In the genomic region with DNA sequence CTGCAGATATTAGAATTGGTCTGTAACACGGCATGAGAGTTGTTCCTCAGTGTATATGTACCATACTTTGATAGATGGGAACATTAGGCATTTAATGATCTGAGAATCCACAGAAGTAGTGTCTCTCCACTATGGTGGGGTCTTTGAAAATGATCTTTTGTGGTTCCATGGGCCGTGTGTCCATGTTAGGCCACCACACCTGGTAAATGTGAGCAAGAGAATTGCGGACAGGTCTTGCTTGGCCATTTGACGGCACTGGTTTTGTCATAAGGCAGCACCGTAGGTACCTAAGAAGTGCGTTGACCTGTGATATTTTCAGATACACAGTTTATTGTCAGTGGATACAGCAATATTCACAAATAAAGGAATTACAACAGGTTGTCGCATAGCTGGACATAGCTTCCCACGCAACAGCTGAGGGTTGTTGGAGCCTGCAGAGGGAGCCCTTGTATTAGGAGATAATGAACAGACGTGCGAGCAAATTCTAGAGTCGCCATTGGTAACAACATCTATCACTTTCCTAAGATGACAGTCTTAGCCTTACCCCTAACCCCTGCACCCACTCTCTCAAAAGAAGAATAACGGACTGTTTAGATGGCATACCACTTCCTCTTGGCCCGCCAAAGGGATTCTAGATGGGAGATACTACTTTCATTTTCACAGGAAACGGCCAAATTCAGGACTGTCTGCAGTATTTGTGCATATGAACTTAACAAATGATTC, we compare ENCODE assay signal across 8 cellular contexts.
DNase-seq lines count a peak whose midpoint lies in the region; ATAC-seq and TF ChIP-seq lines count a peak whose summit lies in the region.

No MANE protein-coding gene starts in this region.

- no peaks in the 10 kb centered on the region for H3K36me3 Mint-ChIP-seq in activated naive CD4-positive, alpha-beta T cell treated with anti-CD3 and anti-CD28 coated beads for 36 hours (ENCODE audit: low read depth)

- WGBS in GM23248 (ENCODE audit: low coverage in 1 of 2, low lambda C conversion rate in 2 of 2, missing lambda C conversion rate in 2 of 2), 2 experiments = 26 to 28% methylated on average over 14 of the region's 14 CpGs

- H3K4me3 ChIP-seq in GM23248 (peak overlapping the region; percentile 87), PC-3 (ENCODE audit: low read length) (peak overlapping the region; percentile 65), osteoblast (ENCODE audit: insufficient read depth, low read length) (peak overlapping the region; percentile 78), uterus (peak overlapping the region; percentile 24 to 37)

- peak; percentile 51 for DNase-seq in ELF-1 (ENCODE audit: low read depth, low spot score)
- peak; percentile 85 for DNase-seq in GM23248
- peak; percentile 81 for DNase-seq in PC-3
- peak; percentile 52 for DNase-seq in activated naive CD4-positive, alpha-beta T cell treated with anti-CD3 and anti-CD28 coated beads for 36 hours
- peak; percentile 79 for DNase-seq in globus pallidus (ENCODE audit: low spot score)
- peak; percentile 64 for DNase-seq in osteoblast (ENCODE audit: insufficient read length, low spot score, missing footprints)
- DNase-seq in uterus = peak; percentile 45 to 50

- in situ Hi-C loops in GM23248 (cut with MboI) = loop anchor here (25.0 kb wide), 2 partner anchors 312 to 788 kb away; no protein-coding TSS in a partner anchor

- POLR2A ChIA-PET in PC-3 (lab: Charles Lee; ENCODE audit: unreplicated experiment) = no interaction called here

- no peaks in the 10 kb centered on the region for H3K4me1 Mint-ChIP-seq in activated naive CD4-positive, alpha-beta T cell treated with anti-CD3 and anti-CD28 coated beads for 36 hours (ENCODE audit: low read depth)

- no peaks in the 10 kb centered on the region for H3K9me3 Mint-ChIP-seq in activated naive CD4-positive, alpha-beta T cell treated with anti-CD3 and anti-CD28 coated beads for 36 hours

- H3K4me3 Mint-ChIP-seq in activated naive CD4-positive, alpha-beta T cell treated with anti-CD3 and anti-CD28 coated beads for 36 hours = peak overlapping the region; percentile 42

- H3K9ac ChIP-seq in GM23248 = peak overlapping the region; percentile 63
- no peak overlapping the region for H3K9ac ChIP-seq in PC-3 (ENCODE audit: low read length)

- H3K36me3 ChIP-seq in GM23248 (ENCODE audit: low read depth) = no peaks in the 10 kb centered on the region
- H3K36me3 ChIP-seq in KOPT-K1 (ENCODE audit: insufficient read depth, low read length) = no peaks in the 10 kb centered on the region
- H3K36me3 ChIP-seq in PC-3 (ENCODE audit: low read depth, low read length) = no peaks in the 10 kb centered on the region
- H3K36me3 ChIP-seq in osteoblast (ENCODE audit: insufficient read depth, low read length) = no peaks in the 10 kb centered on the region
- H3K36me3 ChIP-seq in uterus = no peaks in the 10 kb centered on the region

- no peak overlapping the region for H3K27ac Mint-ChIP-seq in activated naive CD4-positive, alpha-beta T cell treated with anti-CD3 and anti-CD28 coated beads for 36 hours

- TF ChIP-seq POLR2A in uterus (IDR thresholded peaks at IDR 0.05) = no peak

- no peaks in the 10 kb centered on the region for H3K79me2 ChIP-seq in GM23248 (ENCODE audit: insufficient read depth)
- no peaks in the 10 kb centered on the region for H3K79me2 ChIP-seq in PC-3 (ENCODE audit: low read length)
- H3K79me2 ChIP-seq in osteoblast (ENCODE audit: insufficient read depth, low read length) = no peaks in the 10 kb centered on the region

- H3K4me2 ChIP-seq in GM23248 (ENCODE audit: unreplicated experiment) (peak overlapping the region; percentile 88), PC-3 (ENCODE audit: low read length) (peak overlapping the region; percentile 70), osteoblast (ENCODE audit: insufficient read depth, low read length) (peak overlapping the region; percentile 92)

- no peaks in the 10 kb centered on the region for H3K27me3 ChIP-seq in GM23248 (replicated peaks; ENCODE audit: insufficient read depth)
- no peaks in the 10 kb centered on the region for H3K27me3 ChIP-seq in PC-3 (ENCODE audit: low read length)
- no peaks in the 10 kb centered on the region for H3K27me3 ChIP-seq in osteoblast (ENCODE audit: insufficient read depth, low read length)
- no peaks in the 10 kb centered on the region for H3K27me3 ChIP-seq in uterus

- no peaks in the 10 kb centered on the region for H3K9me2 ChIP-seq in GM23248 (ENCODE audit: insufficient read depth)
- no peaks in the 10 kb centered on the region for H3K9me2 ChIP-seq in PC-3 (replicated peaks; ENCODE audit: low read length)

- intact Hi-C loops in PC-3 (cut with micrococcal nuclease) (loop anchor here (1.0 to 10.0 kb wide), 4 partner anchors 116 to 870 kb away; no protein-coding TSS in a partner anchor), uterus (cut with DNase I; ENCODE audit: low total_unique reads) (no loop called here)
- intact Hi-C loops in activated naive CD4-positive, alpha-beta T cell treated with anti-CD3 and anti-CD28 coated beads for 36 hours (cut with micrococcal nuclease) = loop anchor here (2.0 to 10.0 kb wide), 5 partner anchors 116 to 872 kb away; no protein-coding TSS in a partner anchor

- peak; percentile 94 for TF ChIP-seq CTCF in PC-3 (conservative IDR thresholded peaks at IDR 0.05; ENCODE audit: low read depth, low read length)
- TF ChIP-seq CTCF in osteoblast (IDR thresholded peaks at IDR 0.05; ENCODE audit: extremely low read depth, low read depth, low read length) = peak; percentile 96
- TF ChIP-seq CTCF in uterus (IDR thresholded peaks at IDR 0.05) = peak; percentile 62 to 74 (median 71)

- no peaks in the 10 kb centered on the region for H3K27me3 Mint-ChIP-seq in activated naive CD4-positive, alpha-beta T cell treated with anti-CD3 and anti-CD28 coated beads for 36 hours (ENCODE audit: low read depth)

- BruUV-seq in PC-3 (replicated peaks; lab: Mats Ljungman, UMichigan) = no TSS peak

- CTCF ChIA-PET in PC-3 (lab: Charles Lee) = interaction anchor here (0.6 to 1.2 kb wide), 7 partner anchors 8 to 648 kb away, joined by 3 to 15 read pairs (median 4); a partner anchor contains a TSS
- CTCF ChIA-PET in activated naive CD4-positive, alpha-beta T cell treated with anti-CD3 and anti-CD28 coated beads for 36 hours (lab: Charles Lee) = interaction anchor here (0.6 to 1.2 kb wide), 4 partner anchors 9 to 793 kb away, joined by 3 to 4 read pairs (median 3); no protein-coding TSS in a partner anchor

- H3K9me3 ChIP-seq in GM23248 (ENCODE audit: low read depth) = no peaks in the 10 kb centered on the region
- H3K9me3 ChIP-seq in KOPT-K1 (ENCODE audit: insufficient read depth, low read length, poor library complexity, severe bottlenecking) = no peaks in the 10 kb centered on the region
- H3K9me3 ChIP-seq in PC-3 (ENCODE audit: low read length) = no peaks in the 10 kb centered on the region
- no peaks in the 10 kb centered on the region for H3K9me3 ChIP-seq in osteoblast (ENCODE audit: low read depth, low read length)
- H3K9me3 ChIP-seq in uterus = no peaks in the 10 kb centered on the region

- peak; percentile 95 for ATAC-seq in PC-3

- H3F3A ChIP-seq in GM23248 (ENCODE audit: insufficient read depth) (peaks cover 31% of the 10 kb centered on the region), PC-3 (ENCODE audit: low read length, unreplicated experiment) (no peaks in the 10 kb centered on the region)

- H4K20me1 ChIP-seq in GM23248 (ENCODE audit: insufficient read depth) (no peaks in the 10 kb centered on the region), PC-3 (ENCODE audit: low read length) (no peaks in the 10 kb centered on the region), osteoblast (ENCODE audit: insufficient read depth, low read length) (no peaks in the 10 kb centered on the region)

- H3K27ac ChIP-seq in GM23248 = no peak overlapping the region
- H3K27ac ChIP-seq in KOPT-K1 (ENCODE audit: low read depth, low read length, poor library complexity, severe bottlenecking) = peak overlapping the region; percentile 5
- no peak overlapping the region for H3K27ac ChIP-seq in PC-3 (ENCODE audit: low read length)
- H3K27ac ChIP-seq in osteoblast (ENCODE audit: low read depth, low read length) = peak overlapping the region; percentile 64
- peak overlapping the region in 1 of 2 donors; percentile 36 for H3K27ac ChIP-seq in uterus

- peak overlapping the region; percentile 99 for H2AFZ ChIP-seq in GM23248
- H2AFZ ChIP-seq in PC-3 (ENCODE audit: low read length) = peak overlapping the region; percentile 74
- H2AFZ ChIP-seq in osteoblast (ENCODE audit: low read length) = peak overlapping the region; percentile 98

- H3K4me1 ChIP-seq in GM23248 (ENCODE audit: insufficient read depth) (peaks cover 11% of the 10 kb centered on the region), PC-3 (ENCODE audit: insufficient read depth, low read length) (peaks cover 8% of the 10 kb centered on the region; the same call in 1 of the 2 replicates), osteoblast (ENCODE audit: insufficient read depth, low read length) (peaks cover 15% of the 10 kb centered on the region), uterus (no peaks in the 10 kb centered on the region)

Comparison
In these comparisons a context has a peak if more than half of its experiments do, and no peak if none do; other contexts are left out.
1. H3K27ac ChIP-seq: peak in KOPT-K1 (single experiment) and osteoblast (single experiment); none in GM23248 (single experiment) and PC-3 (single experiment).
2. H3K4me3 ChIP-seq: peak in every context shown above with its lines; median percentile 87 in GM23248; 78 in osteoblast; 65 in PC-3; 30 in uterus.
3. Peak in every context shown above with its lines, with median percentiles within 50 percentile points of each other: DNase-seq, H2AFZ ChIP-seq, H3K4me2 ChIP-seq and CTCF ChIP-seq.